In the genomic region with DNA sequence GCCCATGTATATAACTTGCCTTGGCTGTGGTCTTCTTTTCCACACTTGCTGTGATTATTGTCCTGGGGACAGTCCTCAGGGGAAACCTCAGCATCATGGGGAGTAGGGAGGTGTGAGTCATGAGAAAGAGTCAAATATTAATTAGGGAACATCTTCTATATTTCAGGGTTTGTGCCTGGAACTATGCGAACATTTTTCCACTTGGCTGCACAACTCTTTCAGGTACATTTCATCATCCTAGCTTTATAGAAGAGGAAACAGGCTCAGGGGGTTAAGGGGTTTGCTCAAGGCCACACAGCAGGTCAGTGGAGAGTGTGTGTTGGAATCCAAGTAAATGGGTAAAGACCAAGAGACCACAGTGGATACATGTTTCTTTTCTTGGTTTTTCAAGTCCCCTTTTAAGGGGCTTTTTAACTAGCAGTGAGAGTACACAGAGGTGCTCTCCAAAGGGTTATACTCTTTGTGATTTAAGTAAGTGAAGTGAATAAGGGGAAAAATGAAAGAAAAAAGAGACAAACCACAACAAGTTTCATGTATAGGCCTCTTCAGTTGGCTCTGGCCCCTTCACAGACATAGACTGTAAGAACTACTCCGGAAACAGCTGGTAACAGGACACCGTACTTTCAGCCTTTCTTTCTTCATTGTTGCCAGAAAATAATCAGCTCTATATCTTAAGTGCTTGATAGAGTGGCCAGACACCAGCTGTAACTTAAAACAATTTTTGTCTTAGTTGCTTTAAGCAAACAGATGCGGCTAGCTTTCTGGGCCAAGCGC, we compare ENCODE assay signal across 11 cellular contexts.
A peak's percentile ranks its signal among the peaks of the same experiment; 100 is the strongest.
DNase-seq lines count a peak whose midpoint lies in the region; ATAC-seq, FAIRE-seq and TF ChIP-seq lines count a peak whose summit lies in the region.
"Had no signal": no experiment of that assay in that cellular context is flagged by ENCODE, and none has a peak within 500 bp of the region (broad histone marks: within the 10 kb centered on the region; RNA-seq: fewer than 3 reads in every experiment).

No MANE protein-coding gene starts in this region.

- peaks cover 0 to 13% (median 9%) of the 10 kb centered on the region in 10 experiments; a peak in 13 of 20 replicates for H3K4me1 ChIP-seq in BLaER1 treated with 17β-estradiol and CSF1 and Interleukin-3, amounts not matched to agents 10 nM and 100 nM
- H3K4me1 ChIP-seq in suprapubic skin, result no peaks in the 10 kb centered on the region

- DNase-seq in GM19239 (ENCODE audit: insufficient read length, low spot score) (no peak), NCI-H524 treated with DMSO at 0.1 percent for 48 hours (lab: John Stamatoyannopoulos, UW) (peak; percentile 83), fibroblast of peridontal ligament (ENCODE audit: extremely low read depth) (peak; percentile 41), NCI-H146 treated with DMSO at 0.1 percent for 48 hours (lab: John Stamatoyannopoulos, UW; ENCODE audit: unreplicated experiment) (no peak), suprapubic skin (ENCODE audit: low spot score in 2 of 2) (no peak)
- DNase-seq: activated naive CD8-positive, alpha-beta T cell treated with anti-CD3 and anti-CD28 coated beads, Interleukin-2, amount 10 ng/mL, durations not matched to agents 7 days and 5 days; foreskin melanocyte; NCI-H2081 treated with DMSO at 0.1 percent for 48 hours had no signal

- no peak for TF ChIP-seq CTCF in suprapubic skin (IDR thresholded peaks at IDR 0.05)

- ATAC-seq in GM21737 (IDR thresholded peaks at IDR 0.05; ENCODE audit: unreplicated experiment), result no peak
- no peak for ATAC-seq in HG03175 (IDR thresholded peaks at IDR 0.05; ENCODE audit: unreplicated experiment)

- H3K27ac ChIP-seq in BLaER1 treated with 17β-estradiol and CSF1 and Interleukin-3, amounts not matched to agents 10 nM and 100 nM, result no peak overlapping the region
- H3K27ac ChIP-seq in suprapubic skin, result no peak overlapping the region

- peak overlapping the region in 8 of 11 experiments; percentile 7 to 60 (median 18); a peak in 11 of 22 replicates for H3K4me2 ChIP-seq in BLaER1 treated with 17β-estradiol and CSF1 and Interleukin-3, amounts not matched to agents 10 nM and 100 nM

- H3K36me3 ChIP-seq in BLaER1 treated with 17β-estradiol and CSF1 and Interleukin-3, amounts not matched to agents 10 nM and 100 nM, result peaks cover under 1 to 24% (median 13%) of the 10 kb centered on the region in 11 experiments; a peak in 16 of 22 replicates
- H3K36me3 ChIP-seq in suprapubic skin, result no peaks in the 10 kb centered on the region

- no peak overlapping the region for H3K4me3 ChIP-seq in BLaER1 treated with 17β-estradiol and CSF1 and Interleukin-3, amounts not matched to agents 10 nM and 100 nM
- H3K4me3 ChIP-seq in suprapubic skin, result no peak overlapping the region

- peaks cover 16 to 25% (median 20%) of the 10 kb centered on the region in 11 experiments for H3K9me3 ChIP-seq in BLaER1 treated with 17β-estradiol and CSF1 and Interleukin-3, amounts not matched to agents 10 nM and 100 nM (replicated peaks in 1 of 11)
- H3K9me3 ChIP-seq in suprapubic skin, result no peaks in the 10 kb centered on the region

- WGBS in suprapubic skin, result 93% methylated on average over 5 of the region's 5 CpGs

- H3K9ac ChIP-seq in BLaER1 treated with 17β-estradiol and CSF1 and Interleukin-3, amounts not matched to agents 10 nM and 100 nM, result no peak overlapping the region

- no peak for TF ChIP-seq EP300 in suprapubic skin (IDR thresholded peaks at IDR 0.05)

- TF ChIP-seq POLR2A in suprapubic skin (IDR thresholded peaks at IDR 0.05), result no peak

- H4K20me1 ChIP-seq in BLaER1 treated with 17β-estradiol and CSF1 and Interleukin-3, amounts not matched to agents 10 nM and 100 nM, result peaks cover 0 to 35% (median 5%) of the 10 kb centered on the region in 11 experiments; a peak in 9 of 22 replicates

- FAIRE-seq in GM19239 (lab: Jason Lieb, UNC), result peak; percentile 76

- no peaks in the 10 kb centered on the region for H3K27me3 ChIP-seq in BLaER1 treated with 17β-estradiol and CSF1 and Interleukin-3, amounts not matched to agents 10 nM and 100 nM
- H3K27me3 ChIP-seq in suprapubic skin, result no peaks in the 10 kb centered on the region

Comparison
In these comparisons a context has a peak if more than half of its experiments do, and no peak if none do; other contexts are left out.
1. DNase-seq: peak in NCI-H524 treated with DMSO at 0.1 percent for 48 hours (single experiment) and fibroblast of peridontal ligament (single experiment); none in GM19239 (single experiment), NCI-H146 treated with DMSO at 0.1 percent for 48 hours (single experiment) and suprapubic skin (0 of 2).